7 cellular contexts compared by ENCODE assay signal in genomic region chr1:17220287-17220686, GRCh38. TPM values are rescaled to one million over a fixed set of nuclear protein-coding genes. Genes with fewer than 3 reads are reported as not detected.
"Had no signal": no experiment of that assay in that cellular context is flagged by ENCODE, and none has a peak within 500 bp of the region (broad histone marks: within the 10 kb centered on the region; RNA-seq: fewer than 3 reads in every experiment).

No MANE protein-coding gene starts in this region.

- DNase-seq: IMR-90, KBM-7, KG1 had no signal

- H3K27ac ChIP-seq: HL-60 had no signal

- ATAC-seq: HepG2, K562 had no signal

- H3K4me3 ChIP-seq: K562 had no signal

RNA-seq across cellular contexts. Expression of gene PADI1, which starts 15.4 kb away (rescaled TPM):
- total RNA-seq: HepG2, IMR-90, K562 had no signal
- polyA plus RNA-seq: HepG2, IgD-negative memory B cell, K562 had no signal

RNA-seq across cellular contexts. Expression of gene PADI3, which starts 28.6 kb away (rescaled TPM):
- total RNA-seq: HepG2, IMR-90, K562 had no signal
- polyA plus RNA-seq: HepG2, IgD-negative memory B cell, IMR-90, K562 had no signal
